Comparison of ENCODE assay signal across 1 cellular context in genomic region chr17:62970617-62971016, GRCh38.
TF ChIP-seq lines count a peak whose summit lies in the region.

No MANE protein-coding gene starts in this region.

TF ChIP-seq in A549, 52 proteins besides CTCF, POLR2A, EP300 and RAD21:
- TF ChIP-seq FOSL2 (IDR thresholded peaks at IDR 0.05): no peak
- TF ChIP-seq FOSL2 (CRISPR knock-in tag; IDR thresholded peaks at IDR 0.05): 0 out of 2 replicates have a peak, but pooled peaks have one; percentile 2
- peak; percentile 94 for TF ChIP-seq MAFK (IDR thresholded peaks at IDR 0.05; ENCODE audit: partially characterized antibody)
- no peak for TF ChIP-seq RFX5 (IDR thresholded peaks at IDR 0.05)
